ENCODE assay signal across 7 cellular contexts in the genomic region with DNA sequence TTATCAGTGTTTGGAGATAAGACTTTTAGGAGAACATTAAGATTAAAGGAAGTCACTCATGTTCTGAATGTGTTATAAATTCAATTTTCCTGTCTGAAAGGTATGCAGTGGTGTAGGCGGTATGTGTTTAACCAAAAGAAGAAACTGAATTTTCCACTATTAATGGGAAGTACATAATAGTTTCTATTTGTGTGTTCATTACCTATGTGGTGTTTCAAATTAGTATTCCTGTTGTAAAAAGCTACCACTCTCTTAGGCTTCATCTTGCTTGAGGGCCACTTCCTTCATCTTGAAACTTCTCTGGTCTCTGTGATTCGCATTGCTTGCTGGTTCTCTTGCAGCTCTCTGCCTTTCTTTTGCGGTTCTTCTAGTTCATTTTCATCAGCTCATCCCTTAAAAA.
"Had no signal": no experiment of that assay in that cellular context is flagged by ENCODE, and none has a peak within 500 bp of the region (broad histone marks: within the 10 kb centered on the region; RNA-seq: fewer than 3 reads in every experiment).

No MANE protein-coding gene starts in this region.

- H3K27ac ChIP-seq: GM23248 had no signal

- H3K4me3 ChIP-seq: GM23248, K562 had no signal

- DNase-seq: GM23248, GOT3, H7, HCEC 1CT, IMR-90 had no signal

- ATAC-seq: K562 had no signal

- FAIRE-seq: HTR-8/SVneo, K562 had no signal
